In the genomic region with DNA sequence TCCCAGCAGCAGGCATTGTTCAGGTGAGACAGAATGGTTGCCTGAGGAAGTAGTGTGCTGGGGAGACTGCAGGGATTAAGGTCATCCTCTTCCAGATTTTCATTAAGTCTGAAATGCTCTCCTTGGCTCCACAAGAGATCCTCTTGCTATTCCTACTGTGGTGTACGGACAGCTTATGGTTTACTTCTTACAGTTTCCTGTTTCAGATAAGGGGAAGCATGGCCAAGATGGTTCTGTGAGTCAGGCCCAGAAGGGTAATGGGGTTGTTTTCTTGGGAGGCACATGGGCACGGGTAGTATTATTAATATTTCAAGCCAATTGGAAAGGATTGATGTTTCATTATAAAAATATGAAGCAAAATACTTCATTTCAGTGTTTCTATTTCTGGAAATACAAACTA, we compare ENCODE assay signal across 14 cellular contexts. TPM values are rescaled to one million over a fixed set of nuclear protein-coding genes. Genes with fewer than 3 reads are reported as not detected.
DNase-seq lines count a peak whose midpoint lies in the region; ATAC-seq and TF ChIP-seq lines count a peak whose summit lies in the region.
"Had no signal": no experiment of that assay in that cellular context is flagged by ENCODE, and none has a peak within 500 bp of the region (broad histone marks: within the 10 kb centered on the region; RNA-seq: fewer than 3 reads in every experiment).

No MANE protein-coding gene starts in this region.

- H2BK15ac ChIP-seq in H9 (ENCODE audit: low read depth, low read length), result no peak overlapping the region

- no peak overlapping the region for H4K5ac ChIP-seq in H9 (ENCODE audit: insufficient read length, low read depth, low read length)

- H3K36me3 Mint-ChIP-seq in H9 (ENCODE audit: insufficient read depth in 1 of 3, low read depth in 3 of 3), result peaks cover 0 to 2% (median 0%) of the 10 kb centered on the region in 3 experiments; a peak in 1 of 7 replicates

- no peak overlapping the region for H3K9ac ChIP-seq in H9 (ENCODE audit: extremely low read depth, insufficient read length, low read length)

- H3K27ac Mint-ChIP-seq in H9, result no peak overlapping the region
- H3K27ac Mint-ChIP-seq: activated CD4-positive, alpha-beta T cell treated with anti-CD3 and anti-CD28 coated beads for 36 hours; CD4-positive, alpha-beta T cell had no signal

- no peak overlapping the region for H4K8ac ChIP-seq in H9 (replicated peaks; ENCODE audit: insufficient read length, low read depth, low read length)

- no peaks in the 10 kb centered on the region for H3K23me2 ChIP-seq in H9 (ENCODE audit: insufficient read length, low read depth, low read length, poor library complexity, severe bottlenecking)

- H3K9me3 Mint-ChIP-seq in H9, result no peaks in the 10 kb centered on the region
- H3K9me3 Mint-ChIP-seq: CD4-positive, alpha-beta T cell had no signal

- peaks cover 3 to 4% of the 10 kb centered on the region in 2 experiments; a peak in 1 of 4 replicates for H3K4me1 Mint-ChIP-seq in H9

- H3K36me3 ChIP-seq in osteoblast (ENCODE audit: insufficient read depth, low read length), result peaks cover 29% of the 10 kb centered on the region

- H3K4me3 Mint-ChIP-seq in H9, result no peak overlapping the region
- H3K4me3 Mint-ChIP-seq: activated CD4-positive, alpha-beta T cell treated with anti-CD3 and anti-CD28 coated beads for 36 hours; CD4-positive, alpha-beta T cell had no signal

- no peak overlapping the region for H3K4me3 ChIP-seq in NB4 (ENCODE audit: low read depth, low read length)
- H3K4me3 ChIP-seq in fibroblast of mammary gland (ENCODE audit: control insufficient read depth, low read depth, low read length), result no peak overlapping the region
- H3K4me3 ChIP-seq in osteoblast (ENCODE audit: insufficient read depth, low read length), result no peak overlapping the region

- no peak overlapping the region for H2BK120ac ChIP-seq in H9 (ENCODE audit: low read depth, low read length, poor library complexity, severe bottlenecking)

- no peak overlapping the region for H2BK12ac ChIP-seq in H9 (ENCODE audit: insufficient read length, low read depth, low read length)

- ATAC-seq in GM21367 (IDR thresholded peaks at IDR 0.05; ENCODE audit: unreplicated experiment), result no peak
- ATAC-seq: activated CD4-positive, alpha-beta T cell treated with anti-CD3 and anti-CD28 coated beads for 36 hours; esophagus mucosa; Panc1 had no signal

- no peak overlapping the region for H4K91ac ChIP-seq in H9 (ENCODE audit: insufficient read length, low read depth, low read length)

- H3K4me1 ChIP-seq in osteoblast (ENCODE audit: insufficient read depth, low read length) (peaks cover 19% of the 10 kb centered on the region), H9 (ENCODE audit: insufficient read depth, low read length) (no peaks in the 10 kb centered on the region)

- H2AK5ac ChIP-seq in H9 (ENCODE audit: insufficient read length, low read length), result no peak overlapping the region

- H2AFZ ChIP-seq in osteoblast (ENCODE audit: low read length) (no peak overlapping the region), H9 (ENCODE audit: low read length) (no peak overlapping the region)

- TF ChIP-seq CTCF in NB4 (IDR thresholded peaks at IDR 0.05; ENCODE audit: low read depth, low read length), result no peak
- no peak for TF ChIP-seq CTCF in fibroblast of mammary gland (conservative IDR thresholded peaks at IDR 0.05; ENCODE audit: control insufficient read depth, insufficient read depth, low read depth, low read length)
- TF ChIP-seq CTCF in osteoblast (IDR thresholded peaks at IDR 0.05; ENCODE audit: extremely low read depth, low read depth, low read length), result no peak
- no peak for TF ChIP-seq CTCF in H9 (conservative IDR thresholded peaks at IDR 0.05)

- no peak overlapping the region for H3T11ph ChIP-seq in H9 (ENCODE audit: low read length)

- no peak overlapping the region for H3K4ac ChIP-seq in H9 (ENCODE audit: low read depth, low read length)

- no peaks in the 10 kb centered on the region for H3K27me3 Mint-ChIP-seq in H9 (ENCODE audit: low read depth)
- H3K27me3 Mint-ChIP-seq: activated CD4-positive, alpha-beta T cell treated with anti-CD3 and anti-CD28 coated beads for 36 hours; CD4-positive, alpha-beta T cell had no signal

- H3K23ac ChIP-seq in H9 (ENCODE audit: insufficient read length, low read depth, low read length), result no peak overlapping the region

- no peak overlapping the region for H2BK5ac ChIP-seq in H9 (ENCODE audit: insufficient read length, low read length)

- H3K79me1 ChIP-seq in H9 (ENCODE audit: insufficient read depth, low read depth, low read length, poor library complexity, severe bottlenecking), result no peaks in the 10 kb centered on the region

- H3K79me2 ChIP-seq in osteoblast (ENCODE audit: insufficient read depth, low read length), result peaks cover 2% of the 10 kb centered on the region
- no peaks in the 10 kb centered on the region for H3K79me2 ChIP-seq in H9 (ENCODE audit: insufficient read depth, low read length)

- no CpG with 5 or more reads among the region's 2 CpGs for WGBS in H9 (ENCODE audit: extremely low coverage, insufficient read length, low lambda C conversion rate)

- DNase-seq in AG20443 (ENCODE audit: low spot score) (peak; percentile 18), NB4 (ENCODE audit: low read depth) (peak; percentile 15), fibroblast of mammary gland (ENCODE audit: low read depth) (peak; percentile 21), osteoblast (ENCODE audit: insufficient read length, low spot score, missing footprints) (no peak), inferior parietal cortex (ENCODE audit: extremely low spot score) (no peak), DMS79 treated with DMSO at 0.1 percent for 48 hours (lab: John Stamatoyannopoulos, UW) (no peak), H9 (no peak)
- DNase-seq: activated CD4-positive, alpha-beta T cell treated with anti-CD3 and anti-CD28 coated beads for 36 hours; CD4-positive, alpha-beta T cell; mammary epithelial cell; small intestine had no signal

- H4K20me1 ChIP-seq in osteoblast (ENCODE audit: insufficient read depth, low read length) (no peaks in the 10 kb centered on the region), H9 (ENCODE audit: control insufficient read depth, insufficient read depth, insufficient read length) (no peaks in the 10 kb centered on the region)

- H3K56ac ChIP-seq in H9 (ENCODE audit: insufficient read length, low read depth, low read length), result no peak overlapping the region

- H3K27ac ChIP-seq in osteoblast (ENCODE audit: low read depth, low read length), result peak overlapping the region; percentile 61
- H3K27ac ChIP-seq in H9 (ENCODE audit: insufficient read length, low read depth, low read length), result no peak overlapping the region

- no peak overlapping the region for H3K18ac ChIP-seq in H9 (ENCODE audit: insufficient read length, low read depth, low read length)

- no peak overlapping the region for H2BK20ac ChIP-seq in H9 (ENCODE audit: low read depth, low read length, poor library complexity, severe bottlenecking)

- no peak overlapping the region for H3K14ac ChIP-seq in H9 (ENCODE audit: insufficient read depth, low read length)

- H3K27me3 ChIP-seq in osteoblast (ENCODE audit: insufficient read depth, low read length) (no peaks in the 10 kb centered on the region), H9 (ENCODE audit: insufficient read depth, low read length) (no peaks in the 10 kb centered on the region)

- peak overlapping the region; percentile 12 for H3K4me2 ChIP-seq in osteoblast (ENCODE audit: insufficient read depth, low read length)
- H3K4me2 ChIP-seq in H9 (ENCODE audit: insufficient read depth, insufficient read length, low read length), result no peak overlapping the region

- H3K9me3 ChIP-seq in osteoblast (ENCODE audit: low read depth, low read length) (no peaks in the 10 kb centered on the region), H9 (ENCODE audit: control insufficient read depth, low read depth, low read length) (no peaks in the 10 kb centered on the region)

- TF ChIP-seq POLR2A in NB4 (IDR thresholded peaks at IDR 0.05; ENCODE audit: extremely low read depth, insufficient read length), result no peak

RNA-seq across cellular contexts. Expression of a gene that starts 42.9 kb away (rescaled TPM):
- 59.0 and 77.2 TPM in 2 replicates for total RNA-seq in osteoblast
- 13.7 and 13.8 TPM in 2 replicates for total RNA-seq in H9 (2021)

RNA-seq across cellular contexts. Expression of a gene that starts 48.5 kb away (rescaled TPM):
- 314 and 349 TPM in 2 replicates for total RNA-seq in osteoblast
- 6.6 and 6.8 TPM in 2 replicates for total RNA-seq in H9 (2021)

Comparison
In these comparisons a context has a peak if more than half of its experiments do, and no peak if none do; other contexts are left out.
1. DNase-seq: peak in AG20443 (single experiment), NB4 (single experiment) and fibroblast of mammary gland (single experiment); none in osteoblast (single experiment), inferior parietal cortex (single experiment), DMS79 treated with DMSO at 0.1 percent for 48 hours (single experiment) and H9 (single experiment).
2. RNA of a gene that starts 48.5 kb away (total RNA-seq): 314 to 349 TPM in osteoblast; 6.6 to 6.8 TPM in H9; every median in the first group is over 10 times any median in the second.